20 cellular contexts compared by ENCODE assay signal in the genomic region with DNA sequence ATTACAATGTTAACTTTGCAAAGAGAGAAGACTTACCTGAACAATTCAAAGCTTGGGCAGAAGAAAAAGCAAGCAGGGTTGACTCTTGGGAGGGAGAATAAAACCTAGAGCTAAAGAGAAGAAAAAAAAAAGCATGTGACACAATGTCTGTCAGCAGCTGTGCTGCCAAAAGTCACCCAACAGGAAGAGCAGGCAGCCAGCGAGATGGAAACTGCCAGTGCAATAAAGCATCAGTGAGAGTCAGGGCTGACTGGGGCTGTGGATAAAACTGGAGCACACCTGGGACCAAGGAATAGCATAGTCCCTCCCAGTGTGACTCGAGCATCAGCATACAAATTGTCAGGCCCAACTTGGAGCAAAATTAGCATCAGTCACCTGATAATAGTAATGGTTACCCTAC.
A peak's percentile ranks its signal among the peaks of the same experiment; 100 is the strongest.
DNase-seq lines count a peak whose midpoint lies in the region; ATAC-seq and TF ChIP-seq lines count a peak whose summit lies in the region.
"Had no signal": no experiment of that assay in that cellular context is flagged by ENCODE, and none has a peak within 500 bp of the region (broad histone marks: within the 10 kb centered on the region; RNA-seq: fewer than 3 reads in every experiment).

No MANE protein-coding gene starts in this region.

- TF ChIP-seq CTCF in foreskin keratinocyte (conservative IDR thresholded peaks at IDR 0.05) = no peak

- ATAC-seq in foreskin keratinocyte (peak; percentile 28), HG03460 (IDR thresholded peaks at IDR 0.05; ENCODE audit: unreplicated experiment) (no peak), HG03439 (IDR thresholded peaks at IDR 0.05; ENCODE audit: unreplicated experiment) (no peak)
- ATAC-seq: gastroesophageal sphincter; left cardiac atrium; natural killer cell treated with Interleukin-12 subunit alpha and Interleukin-12 subunit beta and Interleukin-15 and Interleukin-18, amount 100 ng/mL, for 72 hours; stimulated activated naive B cell treated with anti-CD40 and anti-IgM and Interleukin-4, amounts not matched to agents 10 μg/mL and 1 μg/mL and 100 μg/mL, for 72 hours had no signal

- no peak overlapping the region for H3K27ac ChIP-seq in foreskin keratinocyte
- H3K27ac ChIP-seq: esophagus muscularis mucosa, gastroesophageal sphincter, parathyroid adenoma, thoracic aorta had no signal

- no peaks in the 10 kb centered on the region for H3K27me3 ChIP-seq in foreskin keratinocyte
- H3K27me3 ChIP-seq: esophagus muscularis mucosa, gastroesophageal sphincter had no signal

- DNase-seq in ELF-1 (ENCODE audit: low read depth, low spot score) (peak; percentile 9), NCI-H2171 treated with DMSO at 0.1 percent for 48 hours (lab: John Stamatoyannopoulos, UW) (peak; percentile 61), foreskin keratinocyte (peak in 1 of 2 donors; percentile 23), retina (peak; percentile 41)
- DNase-seq in activated naive CD4-positive, alpha-beta T cell treated with anti-CD3 and anti-CD28 coated beads, Interleukin-2, amount 50 U/mL, for 16 hours = no peak
- DNase-seq: activated CD4-positive, alpha-beta memory T cell treated with anti-CD3 and anti-CD28 coated beads, Interleukin-2, amount 10 ng/mL, durations not matched to agents 7 days and 5 days; activated CD4-positive, CD25-positive, alpha-beta regulatory T cell; amygdala; CD8-positive, alpha-beta memory T cell; H7; left cardiac atrium; NK-92 treated with Interleukin-12 subunit alpha and Interleukin-12 subunit beta, amount 100 ng/mL, for 24 hours; stimulated activated naive B cell treated with anti-CD40 and anti-IgM and Interleukin-4, amounts not matched to agents 10 μg/mL and 1 μg/mL and 100 μg/mL, for 72 hours had no signal

- H3K4me1 ChIP-seq in foreskin keratinocyte = no peaks in the 10 kb centered on the region
- H3K4me1 ChIP-seq: esophagus muscularis mucosa, gastroesophageal sphincter, parathyroid adenoma had no signal
